Comparison of ENCODE assay signal across 9 cellular contexts in the genomic region with DNA sequence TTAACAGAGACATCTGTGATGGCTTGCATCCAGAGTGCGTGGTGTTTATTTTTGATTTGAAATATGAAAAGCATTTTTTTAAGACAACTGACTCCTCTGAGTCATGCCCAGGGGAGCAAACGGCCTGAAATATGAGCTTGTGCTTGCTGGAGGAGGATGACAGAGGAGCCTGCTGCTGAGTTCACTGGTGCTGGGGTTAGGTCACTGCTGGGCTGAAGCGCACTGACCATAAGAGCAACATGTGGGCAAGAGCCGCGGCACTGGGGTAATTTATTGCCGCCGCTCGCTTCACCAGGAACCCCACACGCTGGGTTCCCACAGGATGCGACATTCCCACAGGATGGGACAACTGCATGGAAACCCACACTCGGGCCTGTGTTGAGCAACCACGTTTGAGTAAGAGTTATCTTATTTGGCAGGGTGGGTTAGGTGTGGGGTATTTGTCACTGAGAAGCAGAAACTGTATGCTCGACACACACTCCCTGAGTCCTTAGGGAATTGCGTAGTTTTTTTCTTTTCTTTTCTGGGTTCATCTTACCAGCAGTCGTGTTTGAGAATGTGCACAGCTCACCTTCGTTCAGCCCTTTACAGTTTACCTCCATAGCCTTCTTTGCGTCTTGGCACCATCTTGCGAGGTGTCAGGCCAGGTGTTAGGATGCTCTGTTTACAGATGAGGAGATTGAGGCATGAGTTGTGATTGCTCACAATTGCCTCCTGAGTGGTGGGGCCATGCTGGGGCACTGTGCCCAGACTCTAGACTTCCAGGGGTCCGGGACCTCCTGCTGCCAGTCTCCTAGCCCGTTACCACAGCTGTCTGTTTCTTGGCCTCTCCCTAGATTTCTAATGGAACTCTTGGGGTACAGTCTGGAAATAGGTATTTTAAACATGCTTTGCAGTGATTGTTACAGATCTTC.
DNase-seq lines count a peak whose midpoint lies in the region; ATAC-seq, FAIRE-seq and TF ChIP-seq lines count a peak whose summit lies in the region.
"Had no signal": no experiment of that assay in that cellular context is flagged by ENCODE, and none has a peak within 500 bp of the region (broad histone marks: within the 10 kb centered on the region; RNA-seq: fewer than 3 reads in every experiment).

No MANE protein-coding gene starts in this region.

- H3K4me1 Mint-ChIP-seq in activated T-cell treated with anti-CD3 and anti-CD28 coated beads, Interleukin-2, amount 50 U/mL, for 72 hours (ENCODE audit: low read depth): peaks cover 84% of the 10 kb centered on the region
- peaks cover 42% of the 10 kb centered on the region for H3K4me1 Mint-ChIP-seq in activated naive CD8-positive, alpha-beta T cell treated with anti-CD3 and anti-CD28 coated beads for 36 hours
- peaks cover 79% of the 10 kb centered on the region for H3K4me1 Mint-ChIP-seq in stimulated activated memory B cell treated with anti-CD40 and anti-IgM and Interleukin-4, amounts not matched to agents 10 μg/mL and 1 μg/mL and 100 μg/mL, for 72 hours

- no peaks in the 10 kb centered on the region for H3K9me3 ChIP-seq in right cardiac atrium (ENCODE audit: control insufficient read depth, low read length)

- H3K4me3 ChIP-seq in right cardiac atrium (ENCODE audit: low read length): no peak overlapping the region

- H3K27me3 ChIP-seq in right cardiac atrium (ENCODE audit: control insufficient read depth, insufficient read depth): no peaks in the 10 kb centered on the region

- no peak for DNase-seq in activated T-cell treated with anti-CD3 and anti-CD28 coated beads, Interleukin-2, amount 50 U/mL, for 72 hours
- DNase-seq in activated T-cell treated with anti-CD3 and anti-CD28 coated beads, Interleukin-2, amount 50 U/mL, for 48 hours: no peak
- DNase-seq in activated naive CD8-positive, alpha-beta T cell treated with anti-CD3 and anti-CD28 coated beads for 36 hours: no peak
- DNase-seq in right cardiac atrium (peak; percentile 83 to 90 (median 85)), D721Med (ENCODE audit: insufficient read length, low spot score) (no peak), NOMO-1 (lab: John Stamatoyannopoulos, UW; ENCODE audit: unreplicated experiment in 2 of 2) (no peak)
- no peak for DNase-seq in stimulated activated CD4-positive, alpha-beta T cell treated with anti-CD3 and anti-CD28 coated beads, Interleukin-15, amount 100 ng/mL, for 24 hours

- no peaks in the 10 kb centered on the region for H3K9me3 Mint-ChIP-seq in activated T-cell treated with anti-CD3 and anti-CD28 coated beads, Interleukin-2, amount 50 U/mL, for 72 hours
- no peaks in the 10 kb centered on the region for H3K9me3 Mint-ChIP-seq in activated naive CD8-positive, alpha-beta T cell treated with anti-CD3 and anti-CD28 coated beads for 36 hours
- H3K9me3 Mint-ChIP-seq in stimulated activated memory B cell treated with anti-CD40 and anti-IgM and Interleukin-4, amounts not matched to agents 10 μg/mL and 1 μg/mL and 100 μg/mL, for 72 hours: no peaks in the 10 kb centered on the region

- no peak overlapping the region for H3K4me3 Mint-ChIP-seq in activated T-cell treated with anti-CD3 and anti-CD28 coated beads, Interleukin-2, amount 50 U/mL, for 72 hours
- no peak overlapping the region for H3K4me3 Mint-ChIP-seq in activated naive CD8-positive, alpha-beta T cell treated with anti-CD3 and anti-CD28 coated beads for 36 hours
- no peak overlapping the region for H3K4me3 Mint-ChIP-seq in stimulated activated memory B cell treated with anti-CD40 and anti-IgM and Interleukin-4, amounts not matched to agents 10 μg/mL and 1 μg/mL and 100 μg/mL, for 72 hours

- ATAC-seq in activated T-cell treated with anti-CD3 and anti-CD28 coated beads, Interleukin-2, amount 50 U/mL, for 72 hours (replicated peaks in 1 of 2): no peak
- peak; percentile 63 to 77 for ATAC-seq in right cardiac atrium
- ATAC-seq in stimulated activated memory B cell treated with anti-CD40 and anti-IgM and Interleukin-4, amounts not matched to agents 10 μg/mL and 1 μg/mL and 100 μg/mL, for 72 hours: no peak

- H3K27ac ChIP-seq in right cardiac atrium (ENCODE audit: low read length): peak overlapping the region; percentile 95

- FAIRE-seq in D721Med (lab: Jason Lieb, UNC): no peak
- FAIRE-seq: colon had no signal

- peaks cover 26% of the 10 kb centered on the region for H3K4me1 ChIP-seq in right cardiac atrium (ENCODE audit: control insufficient read depth, insufficient read depth, low read length)

- no peaks in the 10 kb centered on the region for H3K27me3 Mint-ChIP-seq in activated T-cell treated with anti-CD3 and anti-CD28 coated beads, Interleukin-2, amount 50 U/mL, for 72 hours (ENCODE audit: low read depth)
- H3K27me3 Mint-ChIP-seq in activated naive CD8-positive, alpha-beta T cell treated with anti-CD3 and anti-CD28 coated beads for 36 hours: no peaks in the 10 kb centered on the region
- H3K27me3 Mint-ChIP-seq in stimulated activated memory B cell treated with anti-CD40 and anti-IgM and Interleukin-4, amounts not matched to agents 10 μg/mL and 1 μg/mL and 100 μg/mL, for 72 hours: no peaks in the 10 kb centered on the region

- intact Hi-C loops in right cardiac atrium (cut with DNase I): loop anchor here in 1 of 4 donors (10.0 kb wide), 1 partner anchor 61 kb away; a partner anchor contains a TSS

- H3K36me3 Mint-ChIP-seq in activated T-cell treated with anti-CD3 and anti-CD28 coated beads, Interleukin-2, amount 50 U/mL, for 72 hours (ENCODE audit: insufficient read depth in 2 of 2): peaks cover 2% of the 10 kb centered on the region in 2 donors
- H3K36me3 Mint-ChIP-seq in activated naive CD8-positive, alpha-beta T cell treated with anti-CD3 and anti-CD28 coated beads for 36 hours: no peaks in the 10 kb centered on the region
- peaks cover 12% of the 10 kb centered on the region for H3K36me3 Mint-ChIP-seq in stimulated activated memory B cell treated with anti-CD40 and anti-IgM and Interleukin-4, amounts not matched to agents 10 μg/mL and 1 μg/mL and 100 μg/mL, for 72 hours

- no peak for TF ChIP-seq CTCF in D721Med (IDR thresholded peaks at IDR 0.05; ENCODE audit: insufficient read depth, missing control alignments)

- WGBS in right cardiac atrium: 51% methylated on average over 20 of the region's 20 CpGs

- peak overlapping the region; percentile 66 for H3K27ac Mint-ChIP-seq in activated T-cell treated with anti-CD3 and anti-CD28 coated beads, Interleukin-2, amount 50 U/mL, for 72 hours
- peak overlapping the region; percentile 16 for H3K27ac Mint-ChIP-seq in activated naive CD8-positive, alpha-beta T cell treated with anti-CD3 and anti-CD28 coated beads for 36 hours
- peak overlapping the region; percentile 72 for H3K27ac Mint-ChIP-seq in stimulated activated memory B cell treated with anti-CD40 and anti-IgM and Interleukin-4, amounts not matched to agents 10 μg/mL and 1 μg/mL and 100 μg/mL, for 72 hours

Comparison
In these comparisons a context has a peak if more than half of its experiments do, and no peak if none do; other contexts are left out.
1. ATAC-seq: peak in right cardiac atrium (2 of 2); none in activated T-cell treated with anti-CD3 and anti-CD28 coated beads, Interleukin-2, amount 50 U/mL, for 72 hours (0 of 2) and stimulated activated memory B cell treated with anti-CD40 and anti-IgM and Interleukin-4, amounts not matched to agents 10 μg/mL and 1 μg/mL and 100 μg/mL, for 72 hours (single experiment).
2. DNase-seq: peak in right cardiac atrium (3 of 3); none in activated T-cell treated with anti-CD3 and anti-CD28 coated beads, Interleukin-2, amount 50 U/mL, for 72 hours (0 of 2), activated T-cell treated with anti-CD3 and anti-CD28 coated beads, Interleukin-2, amount 50 U/mL, for 48 hours (0 of 2), activated naive CD8-positive, alpha-beta T cell treated with anti-CD3 and anti-CD28 coated beads for 36 hours (single experiment), stimulated activated CD4-positive, alpha-beta T cell treated with anti-CD3 and anti-CD28 coated beads, Interleukin-15, amount 100 ng/mL, for 24 hours (single experiment), D721Med (single experiment) and NOMO-1 (0 of 2).
3. H3K27ac Mint-ChIP-seq: peak in every context shown above with its lines; median percentile 72 in stimulated activated memory B cell treated with anti-CD40 and anti-IgM and Interleukin-4, amounts not matched to agents 10 μg/mL and 1 μg/mL and 100 μg/mL, for 72 hours; 66 in activated T-cell treated with anti-CD3 and anti-CD28 coated beads, Interleukin-2, amount 50 U/mL, for 72 hours; 16 in activated naive CD8-positive, alpha-beta T cell treated with anti-CD3 and anti-CD28 coated beads for 36 hours.